ENCODE assay signal across 23 cellular contexts in genomic region chr2:184304006-184304405, GRCh38.
DNase-seq lines count a peak whose midpoint lies in the region; FAIRE-seq and TF ChIP-seq lines count a peak whose summit lies in the region.
"Had no signal": no experiment of that assay in that cellular context is flagged by ENCODE, and none has a peak within 500 bp of the region (broad histone marks: within the 10 kb centered on the region; RNA-seq: fewer than 3 reads in every experiment).

No MANE protein-coding gene starts in this region.

- no peak overlapping the region for H3K27ac ChIP-seq in astrocyte (ENCODE audit: low read depth, low read length)
- H3K27ac ChIP-seq in GM23248 = no peak overlapping the region

- H3K4me1 ChIP-seq in astrocyte (ENCODE audit: insufficient read depth, low read length) = no peaks in the 10 kb centered on the region
- no peaks in the 10 kb centered on the region for H3K4me1 ChIP-seq in GM23248 (ENCODE audit: insufficient read depth)

- H3K9me2 ChIP-seq in GM23248 (ENCODE audit: insufficient read depth) = no peaks in the 10 kb centered on the region
- H3K9me2 ChIP-seq: SK-N-SH had no signal

- no peaks in the 10 kb centered on the region for H3K9me3 Mint-ChIP-seq in astrocyte (ENCODE audit: unreplicated experiment)
- H3K9me3 Mint-ChIP-seq: IgD-negative memory B cell had no signal

- no peak for TF ChIP-seq CTCF in astrocyte (IDR thresholded peaks at IDR 0.05; ENCODE audit: insufficient read depth, low read depth, low read length)

- no peak overlapping the region for H3K4me3 Mint-ChIP-seq in astrocyte (ENCODE audit: unreplicated experiment)
- H3K4me3 Mint-ChIP-seq: CD8-positive, alpha-beta T cell; HFFc6; IgD-negative memory B cell had no signal

- H3K4me2 ChIP-seq in astrocyte (ENCODE audit: low read length) = peak overlapping the region; percentile 57
- no peak overlapping the region for H3K4me2 ChIP-seq in GM23248 (ENCODE audit: unreplicated experiment)
- H3K4me2 ChIP-seq: SK-N-SH had no signal

- H3K27ac Mint-ChIP-seq in astrocyte (ENCODE audit: unreplicated experiment) = peak overlapping the region; percentile 21
- H3K27ac Mint-ChIP-seq: CD8-positive, alpha-beta T cell; HFFc6; IgD-negative memory B cell had no signal

- H3K27me3 ChIP-seq in astrocyte (ENCODE audit: insufficient read depth, low read length) (no peaks in the 10 kb centered on the region), GM23248 (replicated peaks; ENCODE audit: insufficient read depth) (no peaks in the 10 kb centered on the region)

- no peaks in the 10 kb centered on the region for H3K36me3 ChIP-seq in astrocyte (ENCODE audit: insufficient read depth, low read length)
- no peaks in the 10 kb centered on the region for H3K36me3 ChIP-seq in GM23248 (ENCODE audit: low read depth)

- H3K4me3 ChIP-seq in astrocyte (ENCODE audit: insufficient read depth, low read depth, low read length) (no peak overlapping the region), GM23248 (no peak overlapping the region)

- peaks cover 15% of the 10 kb centered on the region for H3K4me1 Mint-ChIP-seq in astrocyte (ENCODE audit: low read depth, unreplicated experiment)
- H3K4me1 Mint-ChIP-seq: IgD-negative memory B cell had no signal

- no peaks in the 10 kb centered on the region for H3K27me3 Mint-ChIP-seq in astrocyte (ENCODE audit: low read depth, unreplicated experiment)
- H3K27me3 Mint-ChIP-seq: IgD-negative memory B cell had no signal

- FAIRE-seq in astrocyte (lab: Jason Lieb, UNC) = no peak
- FAIRE-seq: H54 had no signal

- no peaks in the 10 kb centered on the region for H3F3A ChIP-seq in GM23248 (ENCODE audit: insufficient read depth)

- H2AFZ ChIP-seq in astrocyte (ENCODE audit: low read depth, low read length) = peak overlapping the region; percentile 54
- H2AFZ ChIP-seq in GM23248 = no peak overlapping the region

- in situ Hi-C loops in GM23248 (cut with MboI) = no loop called here

- no peaks in the 10 kb centered on the region for H3K36me3 Mint-ChIP-seq in astrocyte (ENCODE audit: low read depth, unreplicated experiment)
- H3K36me3 Mint-ChIP-seq: CD8-positive, alpha-beta T cell; IgD-negative memory B cell had no signal

- DNase-seq in A172 (ENCODE audit: low spot score) (peak; percentile 13), HS-5 (ENCODE audit: low read depth) (peak; percentile 14), astrocyte (ENCODE audit: low read depth) (peak; percentile 81), fibroblast of peridontal ligament (ENCODE audit: extremely low read depth) (peak; percentile 18), NOMO-1 (lab: John Stamatoyannopoulos, UW; ENCODE audit: unreplicated experiment in 2 of 2) (no peak), GM19240 (ENCODE audit: insufficient read length, low spot score) (no peak), GM23248 (no peak), GDM1 (lab: John Stamatoyannopoulos, UW) (no peak)
- DNase-seq: 8988T; AML-193; C1 segment of cervical spinal cord; CD8-positive, alpha-beta T cell; GF-D8; HFFc6; Karpas-422; NCI-H1417; NCI-H1694 treated with DMSO at 0.1 percent for 48 hours; NCI-H2081 treated with DMSO at 0.1 percent for 48 hours; NCI-H510A; SIG-M5; SK-N-SH had no signal

- H3K9ac ChIP-seq in astrocyte (ENCODE audit: low read length) (no peak overlapping the region), GM23248 (no peak overlapping the region)
- H3K9ac ChIP-seq: SK-N-SH had no signal

- no peaks in the 10 kb centered on the region for H4K20me1 ChIP-seq in astrocyte (ENCODE audit: insufficient read depth, low read length)
- H4K20me1 ChIP-seq in GM23248 (ENCODE audit: insufficient read depth) = no peaks in the 10 kb centered on the region

- no peaks in the 10 kb centered on the region for H3K79me2 ChIP-seq in astrocyte (ENCODE audit: insufficient read depth, low read length)
- H3K79me2 ChIP-seq in GM23248 (ENCODE audit: insufficient read depth) = no peaks in the 10 kb centered on the region

- no peaks in the 10 kb centered on the region for H3K9me3 ChIP-seq in astrocyte (ENCODE audit: insufficient read depth, low read depth, low read length)
- H3K9me3 ChIP-seq in GM23248 (ENCODE audit: low read depth) = no peaks in the 10 kb centered on the region
- H3K9me3 ChIP-seq: SK-N-SH had no signal

Comparison
In these comparisons a context has a peak if more than half of its experiments do, and no peak if none do; other contexts are left out.
1. DNase-seq: peak in A172 (single experiment), HS-5 (single experiment), astrocyte (single experiment) and fibroblast of peridontal ligament (single experiment); none in NOMO-1 (0 of 2), GM19240 (single experiment), GM23248 (single experiment) and GDM1 (single experiment).